Comparison of ENCODE assay signal across 13 cellular contexts in the genomic region with DNA sequence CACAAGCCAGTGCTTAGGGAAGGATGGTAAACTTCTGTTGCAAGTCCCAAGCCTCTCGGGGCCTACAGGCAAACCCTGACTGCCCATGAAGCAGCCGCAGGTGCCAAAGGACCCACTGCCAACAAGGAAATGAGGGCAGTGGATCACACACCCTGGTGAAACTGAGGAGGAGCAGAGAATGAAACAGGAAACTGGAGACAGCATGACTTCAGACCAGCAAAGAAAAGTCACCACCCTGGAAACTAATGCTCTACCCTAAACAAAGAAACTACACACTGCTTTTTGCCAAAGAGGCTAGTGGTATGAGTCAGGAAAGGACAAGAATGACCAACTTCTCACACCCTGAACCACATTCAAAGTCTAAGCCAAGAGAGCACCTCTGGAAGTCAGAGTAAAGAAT.
A peak's percentile ranks its signal among the peaks of the same experiment; 100 is the strongest.
DNase-seq lines count a peak whose midpoint lies in the region; ATAC-seq and TF ChIP-seq lines count a peak whose summit lies in the region.
"Had no signal": no experiment of that assay in that cellular context is flagged by ENCODE, and none has a peak within 500 bp of the region (broad histone marks: within the 10 kb centered on the region; RNA-seq: fewer than 3 reads in every experiment).

No MANE protein-coding gene starts in this region.

- H3K27ac ChIP-seq in trophoblast cell (ENCODE audit: low read depth, low read length) (no peak overlapping the region), SK-N-SH (ENCODE audit: low read depth in 2 of 2, low read length in 1 of 2) (no peak overlapping the region)
- H3K27ac ChIP-seq: right lobe of liver had no signal

- H3K79me2 ChIP-seq in trophoblast cell (ENCODE audit: control insufficient read depth, insufficient read depth, low read length, poor library complexity) (no peaks in the 10 kb centered on the region), SK-N-SH (ENCODE audit: insufficient read depth) (no peaks in the 10 kb centered on the region)

- no peak for TF ChIP-seq RAD21 in SK-N-SH (IDR thresholded peaks at IDR 0.05; ENCODE audit: low read length)

- peak overlapping the region; percentile 54 for H3K14ac ChIP-seq in trophoblast cell (ENCODE audit: low read length)

- H3K9me3 ChIP-seq in trophoblast cell (ENCODE audit: insufficient read depth, low read depth, low read length) (no peaks in the 10 kb centered on the region), SK-N-SH (no peaks in the 10 kb centered on the region)
- H3K9me3 ChIP-seq: right lobe of liver had no signal

- POLR2A ChIA-PET in SK-N-SH (lab: Yijun Ruan, JAX), result no interaction called here

- H3K9me2 ChIP-seq in SK-N-SH, result no peaks in the 10 kb centered on the region

- peak overlapping the region; percentile 39 for H3K18ac ChIP-seq in trophoblast cell (ENCODE audit: low read length)

- H3K4me2 ChIP-seq in trophoblast cell (ENCODE audit: low read length) (no peak overlapping the region), SK-N-SH (no peak overlapping the region)

- no peak overlapping the region for H3K4me3 Mint-ChIP-seq in CD14-positive monocyte

- no peak overlapping the region for H3K27ac Mint-ChIP-seq in CD14-positive monocyte

- H3K36me3 ChIP-seq in trophoblast cell (ENCODE audit: control insufficient read depth in 1 of 2, insufficient read depth in 2 of 2, low read length in 2 of 2) (no peaks in the 10 kb centered on the region), SK-N-SH (replicated peaks in 1 of 2; ENCODE audit: control insufficient read depth in 1 of 2, insufficient read depth in 2 of 2, low read length in 1 of 2) (no peaks in the 10 kb centered on the region)
- H3K36me3 ChIP-seq: right lobe of liver had no signal

- TF ChIP-seq CTCF in epithelial cell of esophagus (IDR thresholded peaks at IDR 0.05; ENCODE audit: insufficient read depth, low read depth, low read length, missing control alignments) (no peak), SK-N-SH (IDR thresholded peaks at IDR 0.05) (no peak), CD14-positive monocyte (IDR thresholded peaks at IDR 0.05) (no peak)

- TF ChIP-seq EP300 in SK-N-SH (IDR thresholded peaks at IDR 0.05; ENCODE audit: borderline replicate concordance in 1 of 2, low read depth in 1 of 2, low read length in 1 of 2), result no peak

- H4K8ac ChIP-seq in trophoblast cell (ENCODE audit: low read depth, low read length), result no peak overlapping the region

- H4K91ac ChIP-seq in trophoblast cell (ENCODE audit: low read depth, low read length), result no peak overlapping the region

- no peak overlapping the region for H2AFZ ChIP-seq in trophoblast cell (ENCODE audit: insufficient read depth, low read length, poor library complexity)
- no peak overlapping the region for H2AFZ ChIP-seq in SK-N-SH (ENCODE audit: low read depth)

- H3K27me3 Mint-ChIP-seq in CD14-positive monocyte (ENCODE audit: low read depth in 3 of 3), result peaks cover 0 to 3% (median 1%) of the 10 kb centered on the region in 3 donors

- no peak overlapping the region for H3K4me3 ChIP-seq in epithelial cell of esophagus (ENCODE audit: low read length)
- H3K4me3 ChIP-seq in trophoblast cell (ENCODE audit: low read depth, low read length), result no peak overlapping the region
- no peak overlapping the region for H3K4me3 ChIP-seq in SK-N-SH (ENCODE audit: low read depth in 2 of 2, low read length in 1 of 2)
- H3K4me3 ChIP-seq: right lobe of liver had no signal

- no peak overlapping the region for H2AK5ac ChIP-seq in trophoblast cell (ENCODE audit: low read length)

- H3K4me1 ChIP-seq in trophoblast cell (ENCODE audit: control insufficient read depth in 1 of 2, insufficient read depth in 2 of 2, low read length in 2 of 2) (peaks cover 9 to 17% of the 10 kb centered on the region in 2 experiments), SK-N-SH (ENCODE audit: control insufficient read depth in 1 of 2, insufficient read depth in 2 of 2, low read depth in 1 of 2, low read length in 1 of 2) (no peaks in the 10 kb centered on the region)
- H3K4me1 ChIP-seq: right lobe of liver had no signal

- H3K27me3 ChIP-seq in trophoblast cell (ENCODE audit: insufficient read depth, low read length) (no peaks in the 10 kb centered on the region), SK-N-SH (ENCODE audit: insufficient read depth) (no peaks in the 10 kb centered on the region)
- H3K27me3 ChIP-seq: right lobe of liver had no signal

- H2BK120ac ChIP-seq in trophoblast cell (ENCODE audit: insufficient read depth, low read length, poor library complexity), result no peak overlapping the region

- CTCF ChIA-PET in SK-N-SH (lab: Yijun Ruan, JAX), result interaction anchor here (0.6 kb wide), 1 partner anchor 259 kb away, joined by 3 read pairs; no protein-coding TSS in a partner anchor

- no peak overlapping the region for H2BK12ac ChIP-seq in trophoblast cell (ENCODE audit: low read length)

- H3F3A ChIP-seq in SK-N-SH (replicated peaks; ENCODE audit: insufficient read depth), result no peaks in the 10 kb centered on the region

- H3K4me1 Mint-ChIP-seq in CD14-positive monocyte, result no peaks in the 10 kb centered on the region

- DNase-seq in HT-29 (ENCODE audit: low spot score) (peak; percentile 73), epithelial cell of esophagus (ENCODE audit: low read depth) (peak; percentile 96), trophoblast cell (no peak), SK-N-SH (no peak), HuH-7 (ENCODE audit: low spot score) (no peak), CD14-positive monocyte (ENCODE audit: low spot score) (no peak)
- DNase-seq: cerebellar nuclear complex, glutamatergic neuron, GOT3, NCI-H1105, right lobe of liver had no signal

- H3K79me1 ChIP-seq in trophoblast cell (ENCODE audit: low read length), result peaks cover 7% of the 10 kb centered on the region

- H2BK5ac ChIP-seq in trophoblast cell (ENCODE audit: low read depth, low read length, poor library complexity), result no peak overlapping the region

- H3K36me3 Mint-ChIP-seq in CD14-positive monocyte, result no peaks in the 10 kb centered on the region

- ATAC-seq in GM18870 (IDR thresholded peaks at IDR 0.05; ENCODE audit: unreplicated experiment) (peak; percentile 64), GM21360 (IDR thresholded peaks at IDR 0.05; ENCODE audit: unreplicated experiment) (no peak)

- WGBS in trophoblast cell (ENCODE audit: extremely low coverage, insufficient coverage, insufficient read length), result no CpG with 5 or more reads among the region's 2 CpGs
- WGBS in SK-N-SH (ENCODE audit: low lambda C conversion rate), result 0% methylated on average over 2 of the region's 2 CpGs

- intact Hi-C loops in CD14-positive monocyte (cut with micrococcal nuclease), result no loop called here

- H4K12ac ChIP-seq in trophoblast cell (ENCODE audit: low read depth, low read length), result no peak overlapping the region

- no peak overlapping the region for H3K4ac ChIP-seq in trophoblast cell (ENCODE audit: low read depth, low read length)

- no peaks in the 10 kb centered on the region for H4K20me1 ChIP-seq in SK-N-SH (ENCODE audit: insufficient read depth)

- peaks cover 0 to 9% (median 0%) of the 10 kb centered on the region in 7 donors for H3K9me3 Mint-ChIP-seq in CD14-positive monocyte

- no peak overlapping the region for H3K9ac ChIP-seq in trophoblast cell (ENCODE audit: low read length)
- H3K9ac ChIP-seq in SK-N-SH, result no peak overlapping the region

- H3K23ac ChIP-seq in trophoblast cell (ENCODE audit: low read length), result no peak overlapping the region

TF ChIP-seq in SK-N-SH, 30 proteins besides CTCF, POLR2A, EP300 and RAD21:
- TF ChIP-seq CHD2 (IDR thresholded peaks at IDR 0.05; ENCODE audit: low read length, partially characterized antibody) (no peak), POLR2AphosphoS5 (IDR thresholded peaks at IDR 0.05; ENCODE audit: low read depth, low read length) (no peak), FOSL2 (IDR thresholded peaks at IDR 0.05; ENCODE audit: borderline replicate concordance, low read depth) (no peak), FOXM1 (IDR thresholded peaks at IDR 0.05; ENCODE audit: low read depth) (no peak), ELF1 (IDR thresholded peaks at IDR 0.05) (no peak)

Comparison
In these comparisons a context has a peak if more than half of its experiments do, and no peak if none do; other contexts are left out.
1. DNase-seq: peak in HT-29 (single experiment) and epithelial cell of esophagus (single experiment); none in trophoblast cell (0 of 2), SK-N-SH (single experiment), HuH-7 (single experiment) and CD14-positive monocyte (single experiment).